In genomic region chr4:169098054-169098896, GRCh38 we compare ENCODE assay signal across 8 cellular contexts.
DNase-seq lines count a peak whose midpoint lies in the region; ATAC-seq and TF ChIP-seq lines count a peak whose summit lies in the region.

No MANE protein-coding gene starts in this region.

- DNase-seq in SIG-M5 treated with dmso at 0.1 percent for 504 hours (lab: John Stamatoyannopoulos, UW; ENCODE audit: unreplicated experiment) (peak; percentile 12), SIG-M5 (lab: John Stamatoyannopoulos, UW) (no peak), UCSD-AML1 (lab: John Stamatoyannopoulos, UW; ENCODE audit: unreplicated experiment) (peak; percentile 38), spleen (no peak), colonic mucosa (no peak), hypothalamus (lab: John Stamatoyannopoulos, UW) (no peak)
- no peak for DNase-seq in CD8-positive, alpha-beta T cell

- H3K36me3 Mint-ChIP-seq in CD8-positive, alpha-beta T cell = no peaks in the 10 kb centered on the region

- H3K9me3 ChIP-seq in spleen (no peaks in the 10 kb centered on the region), colonic mucosa (no peaks in the 10 kb centered on the region)
- no peaks in the 10 kb centered on the region for H3K9me3 ChIP-seq in CD8-positive, alpha-beta T cell (ENCODE audit: low read length)

- WGBS in spleen, 5 donors = 44 to 60% (median 60%) methylated on average over 4 of the region's 4 CpGs

- TF ChIP-seq CTCF in spleen (IDR thresholded peaks at IDR 0.05 in 8 of 11, conservative IDR thresholded peaks at IDR 0.05 in 3 of 11) (no peak), colonic mucosa (IDR thresholded peaks at IDR 0.05) (no peak)
- no peak for TF ChIP-seq CTCF in CD8-positive, alpha-beta T cell (IDR thresholded peaks at IDR 0.05)

- no peaks in the 10 kb centered on the region for H3K9me3 Mint-ChIP-seq in CD8-positive, alpha-beta T cell

- H3K4me1 Mint-ChIP-seq in CD8-positive, alpha-beta T cell (ENCODE audit: low read depth) = no peaks in the 10 kb centered on the region

- no peak overlapping the region for H3K27ac Mint-ChIP-seq in CD8-positive, alpha-beta T cell

- H3K36me3 ChIP-seq in spleen (peaks cover 0 to 23% (median 0%) of the 10 kb centered on the region in 6 donors), colonic mucosa (no peaks in the 10 kb centered on the region)
- H3K36me3 ChIP-seq in CD8-positive, alpha-beta T cell (ENCODE audit: insufficient read depth, low read length) = no peaks in the 10 kb centered on the region

- H3K4me3 ChIP-seq in spleen = no peak overlapping the region
- no peak overlapping the region for H3K4me3 ChIP-seq in colonic mucosa
- H3K4me3 ChIP-seq in CD8-positive, alpha-beta T cell (ENCODE audit: low read depth, low read length) = no peak overlapping the region

- H3K27me3 ChIP-seq in spleen (replicated peaks in 1 of 7) (no peaks in the 10 kb centered on the region), colonic mucosa (no peaks in the 10 kb centered on the region)
- no peaks in the 10 kb centered on the region for H3K27me3 ChIP-seq in CD8-positive, alpha-beta T cell (ENCODE audit: insufficient read depth, low read length)

- no peak overlapping the region for H3K9ac ChIP-seq in colonic mucosa (ENCODE audit: low read depth in 2 of 2, low read length in 2 of 2)

- intact Hi-C loops in spleen (cut with DNase I; ENCODE audit: low total_unique reads) = no loop called here
- intact Hi-C loops in colonic mucosa (cut with DNase I) = no loop called here
- intact Hi-C loops in CD8-positive, alpha-beta T cell (cut with DNase I, micrococcal nuclease) = no loop called here

- peaks cover 2% of the 10 kb centered on the region for H3K27me3 Mint-ChIP-seq in CD8-positive, alpha-beta T cell (ENCODE audit: low read depth)

- peak; percentile 24 for ATAC-seq in HG02943 (IDR thresholded peaks at IDR 0.05; ENCODE audit: low read depth, unreplicated experiment)
- no peak for ATAC-seq in CD8-positive, alpha-beta T cell

- POLR2A ChIA-PET in CD8-positive, alpha-beta T cell (lab: Charles Lee) = interaction anchor here (0.9 kb wide), 1 partner anchor 24 kb away, joined by 3 read pairs; no protein-coding TSS in a partner anchor

- no peak overlapping the region for H3K4me3 Mint-ChIP-seq in CD8-positive, alpha-beta T cell

- H3K4me1 ChIP-seq in spleen (peaks cover 0 to 26% (median 9%) of the 10 kb centered on the region in 6 donors), colonic mucosa (no peaks in the 10 kb centered on the region)
- no peaks in the 10 kb centered on the region for H3K4me1 ChIP-seq in CD8-positive, alpha-beta T cell (ENCODE audit: insufficient read depth, low read length)

- CTCF ChIA-PET in CD8-positive, alpha-beta T cell (lab: Charles Lee) = interaction anchor here (1.0 kb wide), 1 partner anchor 477 kb away, joined by 3 read pairs; no protein-coding TSS in a partner anchor

- TF ChIP-seq POLR2A in spleen (IDR thresholded peaks at IDR 0.05) = no peak

- H3K27ac ChIP-seq in spleen (peak overlapping the region in 5 of 8 donors; percentile 13 to 68 (median 39)), colonic mucosa (no peak overlapping the region)
- H3K27ac ChIP-seq in CD8-positive, alpha-beta T cell (ENCODE audit: low read depth, low read length) = no peak overlapping the region

Comparison
In these comparisons a context has a peak if more than half of its experiments do, and no peak if none do; other contexts are left out.
1. DNase-seq: peak in SIG-M5 treated with dmso at 0.1 percent for 504 hours (single experiment) and UCSD-AML1 (single experiment); none in SIG-M5 (single experiment), spleen (single experiment), colonic mucosa (single experiment), hypothalamus (0 of 51) and CD8-positive, alpha-beta T cell (0 of 7).
2. H3K27ac ChIP-seq: peak in spleen (5 of 8); none in colonic mucosa (single experiment) and CD8-positive, alpha-beta T cell (single experiment).